Comparison of ENCODE assay signal across 29 cellular contexts in the genomic region with DNA sequence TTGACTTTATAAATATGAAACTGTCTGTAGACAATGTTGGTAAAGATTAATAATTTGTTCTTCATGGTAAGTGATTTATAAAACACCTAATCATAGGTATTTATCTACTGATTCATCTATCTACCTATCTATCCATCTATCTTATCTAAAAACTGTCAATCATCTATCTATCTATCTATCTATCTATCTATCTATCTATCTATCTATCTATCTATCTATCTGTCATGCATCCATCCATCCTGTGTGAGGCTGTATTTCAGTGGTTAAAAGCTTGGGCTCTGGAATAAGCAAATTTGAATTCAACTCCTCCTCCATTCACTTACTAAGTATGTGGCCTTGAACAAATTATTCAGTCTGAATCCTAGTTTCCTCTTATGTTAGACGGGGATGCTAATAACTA.
"Had no signal": no experiment of that assay in that cellular context is flagged by ENCODE, and none has a peak within 500 bp of the region (broad histone marks: within the 10 kb centered on the region; RNA-seq: fewer than 3 reads in every experiment).

No MANE protein-coding gene starts in this region.

- ATAC-seq: naive thymus-derived CD4-positive, alpha-beta T cell; natural killer cell; psoas muscle; right cardiac atrium; right lobe of liver; stimulated activated memory B cell treated with anti-CD40 and anti-IgM and Interleukin-4, amounts not matched to agents 10 μg/mL and 1 μg/mL and 100 μg/mL, for 72 hours; stimulated activated naive CD8-positive, alpha-beta T cell treated with anti-CD3 and anti-CD28 coated beads, Interleukin-15, amount 100 ng/mL, for 72 hours; stimulated activated naive CD8-positive, alpha-beta T cell treated with anti-CD3 and anti-CD28 coated beads, Interleukin-15, Interleukin-2, amounts not matched to agents 100 U/mL and 50 U/mL, for 24 hours had no signal

- DNase-seq: naive thymus-derived CD4-positive, alpha-beta T cell; natural killer cell; occipital lobe; ovary; posterior cingulate gyrus; psoas muscle; right cardiac atrium; right lobe of liver; sigmoid colon; spleen; stimulated activated CD4-positive, alpha-beta T cell treated with anti-CD3 and anti-CD28 coated beads, Interleukin-12 subunit alpha, Interleukin-12 subunit beta, amount 100 ng/mL, for 4 hours; stimulated activated CD4-positive, alpha-beta T cell treated with anti-CD3 and anti-CD28 coated beads, Interleukin-1b, Interleukin-23, amount 100 ng/mL, for 48 hours; stimulated activated CD4-positive, alpha-beta T cell treated with anti-CD3 and anti-CD28 coated beads, Interleukin-4, amount 100 ng/mL, for 1 hour; stimulated activated CD4-positive, alpha-beta T cell treated with anti-CD3 and anti-CD28 coated beads, Interleukin-4, amount 100 ng/mL, for 4 hours; stimulated activated CD8-positive, alpha-beta memory T cell treated with anti-CD3 and anti-CD28 coated beads, Interleukin-4, amount 100 ng/mL, for 48 hours; stimulated activated naive CD4-positive, alpha-beta T cell; stimulated activated naive CD8-positive, alpha-beta T cell treated with anti-CD3 and anti-CD28 coated beads, Interleukin-15, amount 100 ng/mL, for 72 hours; stimulated activated naive CD8-positive, alpha-beta T cell treated with anti-CD3 and anti-CD28 coated beads, Interleukin-15, Interleukin-2, amounts not matched to agents 100 U/mL and 50 U/mL, for 24 hours; thyroid gland; upper lobe of left lung had no signal

- H3K36me3 ChIP-seq: neural progenitor cell, ovary, right lobe of liver, thoracic aorta, thyroid gland had no signal

- H3K4me1 ChIP-seq: neural progenitor cell, parathyroid adenoma had no signal

- H2AFZ ChIP-seq: neural progenitor cell, parathyroid adenoma had no signal

- H3K27ac ChIP-seq: neural progenitor cell, ovary, parathyroid adenoma, psoas muscle, right lobe of liver, sigmoid colon, spleen, thoracic aorta, thyroid gland, tibial nerve, upper lobe of left lung had no signal

- H3K79me2 ChIP-seq: parathyroid adenoma had no signal

- FAIRE-seq: urothelium cell line had no signal

- H3K9me3 Mint-ChIP-seq: natural killer cell; nephron; neural progenitor cell; stimulated activated memory B cell treated with anti-CD40 and anti-IgM and Interleukin-4, amounts not matched to agents 10 μg/mL and 1 μg/mL and 100 μg/mL, for 72 hours; stimulated activated naive CD8-positive, alpha-beta T cell treated with anti-CD3 and anti-CD28 coated beads, Interleukin-15, amount 100 ng/mL, for 72 hours had no signal

- H3K27ac Mint-ChIP-seq: natural killer cell; nephron; neural progenitor cell; progenitor cell of endocrine pancreas; stimulated activated memory B cell treated with anti-CD40 and anti-IgM and Interleukin-4, amounts not matched to agents 10 μg/mL and 1 μg/mL and 100 μg/mL, for 72 hours had no signal

- H3K4me3 ChIP-seq: neural progenitor cell, ovary, psoas muscle, right lobe of liver, sigmoid colon, smooth muscle cell, spleen, thoracic aorta, thyroid gland, tibial nerve, upper lobe of left lung had no signal

- H3K9me3 ChIP-seq: ovary, psoas muscle, right lobe of liver, sigmoid colon, spleen, thoracic aorta, thyroid gland, tibial nerve, upper lobe of left lung had no signal

- H3K27me3 ChIP-seq: neural progenitor cell, ovary, right lobe of liver, sigmoid colon, spleen, thyroid gland, tibial nerve, upper lobe of left lung had no signal

- H3K4me1 Mint-ChIP-seq: stimulated activated memory B cell treated with anti-CD40 and anti-IgM and Interleukin-4, amounts not matched to agents 10 μg/mL and 1 μg/mL and 100 μg/mL, for 72 hours had no signal

- H3K4me3 Mint-ChIP-seq: naive thymus-derived CD4-positive, alpha-beta T cell; natural killer cell; nephron; neural progenitor cell; stimulated activated memory B cell treated with anti-CD40 and anti-IgM and Interleukin-4, amounts not matched to agents 10 μg/mL and 1 μg/mL and 100 μg/mL, for 72 hours; stimulated activated naive CD8-positive, alpha-beta T cell treated with anti-CD3 and anti-CD28 coated beads, Interleukin-15, amount 100 ng/mL, for 72 hours had no signal

- H3K9ac ChIP-seq: neural progenitor cell, parathyroid adenoma had no signal

- H3K27me3 Mint-ChIP-seq: naive thymus-derived CD4-positive, alpha-beta T cell; progenitor cell of endocrine pancreas; stimulated activated memory B cell treated with anti-CD40 and anti-IgM and Interleukin-4, amounts not matched to agents 10 μg/mL and 1 μg/mL and 100 μg/mL, for 72 hours; stimulated activated naive CD8-positive, alpha-beta T cell treated with anti-CD3 and anti-CD28 coated beads, Interleukin-15, amount 100 ng/mL, for 72 hours had no signal

- H3K4me2 ChIP-seq: neural progenitor cell, smooth muscle cell had no signal

- H3K36me3 Mint-ChIP-seq: natural killer cell; stimulated activated memory B cell treated with anti-CD40 and anti-IgM and Interleukin-4, amounts not matched to agents 10 μg/mL and 1 μg/mL and 100 μg/mL, for 72 hours had no signal
